10 cellular contexts compared by ENCODE assay signal in genomic region chr19:42130254-42130573, GRCh38. TPM values are rescaled to one million over a fixed set of nuclear protein-coding genes. Genes with fewer than 3 reads are reported as not detected.
DNase-seq lines count a peak whose midpoint lies in the region; ATAC-seq, FAIRE-seq and TF ChIP-seq lines count a peak whose summit lies in the region.
"Had no signal": no experiment of that assay in that cellular context is flagged by ENCODE, and none has a peak within 500 bp of the region (broad histone marks: within the 10 kb centered on the region; RNA-seq: fewer than 3 reads in every experiment).

No MANE protein-coding gene starts in this region.

- peaks cover 12% of the 10 kb centered on the region for H3K9me1 ChIP-seq in IMR-90 (ENCODE audit: insufficient read depth, low read length)

- peak overlapping the region; percentile 44 to 92 (median 53) for H3K4me3 Mint-ChIP-seq in CD8-positive, alpha-beta memory T cell
- peak overlapping the region; percentile 7 to 96 (median 82) for H3K4me3 Mint-ChIP-seq in naive thymus-derived CD8-positive, alpha-beta T cell

- TF ChIP-seq POLR2A in IMR-90 (IDR thresholded peaks at IDR 0.05; ENCODE audit: low read depth, low read length): no peak
- TF ChIP-seq POLR2A in GM12878 (IDR thresholded peaks at IDR 0.05; ENCODE audit: low read depth, low read length): no peak

- H3K4me1 Mint-ChIP-seq in CD8-positive, alpha-beta memory T cell: peaks cover 64 to 86% (median 72%) of the 10 kb centered on the region in 3 donors
- H3K4me1 Mint-ChIP-seq in naive thymus-derived CD8-positive, alpha-beta T cell: peaks cover 62 to 86% (median 84%) of the 10 kb centered on the region in 4 donors

- H3K9me3 Mint-ChIP-seq in CD8-positive, alpha-beta memory T cell: no peaks in the 10 kb centered on the region
- H3K9me3 Mint-ChIP-seq in naive thymus-derived CD8-positive, alpha-beta T cell: no peaks in the 10 kb centered on the region

- H3K79me1 ChIP-seq in IMR-90 (ENCODE audit: low read depth in 1 of 2, low read length in 2 of 2): peaks cover 8 to 19% of the 10 kb centered on the region in 2 experiments; a peak in 3 of 4 replicates

- in situ Hi-C loops in IMR-90 (cut with MboI; ENCODE audit: low sequenced_read_pairs) (loop anchor here (10.0 kb wide), 1 partner anchor 195 kb away; the partner anchor contains the start of gene MEGF8), GM12878 (cut with MboI) (loop anchor here (5.0 kb wide), 1 partner anchor 147 kb away; no protein-coding TSS in a partner anchor)

- H2AFZ ChIP-seq in IMR-90 (replicated peaks; ENCODE audit: low read length, poor library complexity) (peak overlapping the region; percentile 50), GM12878 (ENCODE audit: control insufficient read depth, low read depth, low read length) (peak overlapping the region; percentile 24; the same call in 1 of the 2 replicates)

- CTCF ChIA-PET in CD8-positive, alpha-beta memory T cell (lab: Charles Lee): interaction anchor here (1.6 kb wide), 1 partner anchor 149 kb away, joined by 4 read pairs; no protein-coding TSS in a partner anchor
- CTCF ChIA-PET in IMR-90 (lab: Yijun Ruan, JAX): no interaction called here
- CTCF ChIA-PET in GM12878 (lab: Yijun Ruan, JAX): interaction anchor here (3.9 kb wide), 1 partner anchor 17 kb away, joined by 118 read pairs; no protein-coding TSS in a partner anchor

- no peak overlapping the region; the same call in 1 of the 2 replicates for H3K18ac ChIP-seq in IMR-90 (ENCODE audit: low read depth, low read length)

- intact Hi-C loops in IMR-90 (cut with micrococcal nuclease) (loop anchor here (5.0 to 10.0 kb wide), 2 partner anchors 167 to 275 kb away; no protein-coding TSS in a partner anchor), GM12878 (cut with micrococcal nuclease; ENCODE audit: unreplicated experiment) (loop anchor here (5.0 kb wide), 4 partner anchors 67 to 167 kb away; partner anchors contain the start of gene GSK3A)

- SMC1A ChIA-PET in GM12878 (lab: Charles Lee; ENCODE audit: uncharacterized antibody, unreplicated experiment): interaction anchor here (9.1 kb wide), 1 partner anchor 17 kb away, joined by 223 read pairs; no protein-coding TSS in a partner anchor

- H2BK120ac ChIP-seq in IMR-90 (ENCODE audit: low read depth, low read length): peak overlapping the region; percentile 63; the same call in 1 of the 2 replicates

- H3K27me3 ChIP-seq in CD8-positive, alpha-beta memory T cell (ENCODE audit: insufficient read depth, low read length, poor library complexity, severe bottlenecking): no peaks in the 10 kb centered on the region
- H3K27me3 ChIP-seq in IMR-90 (ENCODE audit: control insufficient read depth, insufficient read depth, low read length) (peaks cover 7% of the 10 kb centered on the region), GM12878 (replicated peaks in 1 of 2; ENCODE audit: control insufficient read depth in 2 of 2, insufficient read depth in 2 of 2, low read length in 1 of 2) (no peaks in the 10 kb centered on the region), SJCRH30 (peaks cover 30% of the 10 kb centered on the region)

- H4K5ac ChIP-seq in IMR-90 (ENCODE audit: low read depth, low read length): no peak overlapping the region

- H2AK5ac ChIP-seq in IMR-90 (ENCODE audit: low read depth, low read length): peak overlapping the region; percentile 87

- no peak overlapping the region for H3K4me3 ChIP-seq in CD8-positive, alpha-beta memory T cell (ENCODE audit: low read length)
- no peak overlapping the region for H3K4me3 ChIP-seq in IMR-90 (ENCODE audit: insufficient read depth, low read depth, low read length)
- peak overlapping the region; percentile 99 for H3K4me3 ChIP-seq in GM12878
- H3K4me3 ChIP-seq in SJCRH30: no peak overlapping the region
- H3K4me3 ChIP-seq: K562 had no signal

- TF ChIP-seq CTCF in IMR-90 (conservative IDR thresholded peaks at IDR 0.05; ENCODE audit: low read depth, low read length): no peak
- no peak for TF ChIP-seq CTCF in GM12878 (IDR thresholded peaks at IDR 0.05 in 2 of 3, conservative IDR thresholded peaks at IDR 0.05 in 1 of 3; ENCODE audit: control insufficient read depth in 2 of 3, extremely low read depth in 1 of 3, insufficient read depth in 1 of 3, low read depth in 3 of 3, low read length in 3 of 3)

- dilution Hi-C loops in IMR-90 (cut with HindIII; ENCODE audit: low sequenced_read_pairs, unreplicated experiment): no loop called here

- no peak overlapping the region for H4K91ac ChIP-seq in IMR-90 (ENCODE audit: insufficient read depth, low read depth, low read length)

- peak overlapping the region; percentile 83 for H3K23ac ChIP-seq in IMR-90 (ENCODE audit: low read depth, low read length)

- peak overlapping the region; percentile 82 for H3K14ac ChIP-seq in IMR-90 (replicated peaks; ENCODE audit: low read depth, low read length)

- no peak overlapping the region for H3K27ac ChIP-seq in CD8-positive, alpha-beta memory T cell (ENCODE audit: low read depth, low read length)
- H3K27ac ChIP-seq in IMR-90 (ENCODE audit: insufficient read depth, low read length): no peak overlapping the region
- H3K27ac ChIP-seq in GM12878 (ENCODE audit: control insufficient read depth, insufficient read depth): peak overlapping the region; percentile 99
- no peak overlapping the region for H3K27ac ChIP-seq in SJCRH30

- no peak for TF ChIP-seq EP300 in GM12878 (IDR thresholded peaks at IDR 0.05; ENCODE audit: borderline replicate concordance in 1 of 2, control insufficient read depth in 1 of 2, low read depth in 2 of 2, low read length in 2 of 2)

- H4K20me1 ChIP-seq in IMR-90 (ENCODE audit: insufficient read depth, low read length) (no peaks in the 10 kb centered on the region), GM12878 (ENCODE audit: control insufficient read depth, insufficient read depth) (no peaks in the 10 kb centered on the region)

- peaks cover 0 to 17% (median 0%) of the 10 kb centered on the region in 3 donors for H3K36me3 Mint-ChIP-seq in CD8-positive, alpha-beta memory T cell
- peaks cover 0 to 7% (median 2%) of the 10 kb centered on the region in 3 donors for H3K36me3 Mint-ChIP-seq in naive thymus-derived CD8-positive, alpha-beta T cell

- peak overlapping the region; percentile 84 for H3K4ac ChIP-seq in IMR-90 (ENCODE audit: low read depth, low read length)

- H3K27me3 Mint-ChIP-seq in CD8-positive, alpha-beta memory T cell: no peaks in the 10 kb centered on the region
- no peaks in the 10 kb centered on the region for H3K27me3 Mint-ChIP-seq in naive thymus-derived CD8-positive, alpha-beta T cell

- no peak overlapping the region for H3K56ac ChIP-seq in IMR-90 (ENCODE audit: extremely low read depth, insufficient read depth, low read length)

- H3K4me2 ChIP-seq in IMR-90 (ENCODE audit: low read depth, low read length): no peak overlapping the region
- H3K4me2 ChIP-seq in GM12878 (ENCODE audit: control insufficient read depth, insufficient read depth): peak overlapping the region; percentile 99

- peak overlapping the region; percentile 69; the same call in 1 of the 2 replicates for H2BK20ac ChIP-seq in IMR-90 (ENCODE audit: low read depth, low read length)

- H3K36me3 ChIP-seq in CD8-positive, alpha-beta memory T cell (ENCODE audit: insufficient read depth, low read length): no peaks in the 10 kb centered on the region
- H3K36me3 ChIP-seq in IMR-90 (ENCODE audit: control insufficient read depth, insufficient read depth, low read length) (no peaks in the 10 kb centered on the region), GM12878 (ENCODE audit: control insufficient read depth in 2 of 2, insufficient read depth in 2 of 2, low read length in 1 of 2) (peaks cover 0 to 4% of the 10 kb centered on the region in 2 experiments; a peak in 1 of 4 replicates), SJCRH30 (no peaks in the 10 kb centered on the region)

- POLR2A ChIA-PET in CD8-positive, alpha-beta memory T cell (lab: Charles Lee): no interaction called here
- POLR2A ChIA-PET in IMR-90 (lab: Charles Lee; ENCODE audit: unreplicated experiment): no interaction called here
- POLR2A ChIA-PET in GM12878 (lab: Charles Lee): interaction anchor here (1.5 to 3.7 kb wide), 3 partner anchors 15 to 70 kb away, joined by 5 to 67 read pairs (median 9); no protein-coding TSS in a partner anchor
- POLR2A ChIA-PET in naive thymus-derived CD8-positive, alpha-beta T cell (lab: Charles Lee): no interaction called here

- H3K79me2 ChIP-seq in GM12878 (ENCODE audit: control insufficient read depth, insufficient read depth, low read length): peaks cover 72% of the 10 kb centered on the region

- TF ChIP-seq RAD21 in IMR-90 (IDR thresholded peaks at IDR 0.05; ENCODE audit: low read length) (no peak), GM12878 (IDR thresholded peaks at IDR 0.05; ENCODE audit: insufficient read depth, low read depth, low read length) (no peak)

- H2BK15ac ChIP-seq in IMR-90 (ENCODE audit: low read depth, low read length): peak overlapping the region; percentile 89; the same call in 2 of the 3 replicates

- RAD21 ChIA-PET in GM12878 (lab: Charles Lee; ENCODE audit: unreplicated experiment): interaction anchor here (0.9 to 3.8 kb wide), 6 partner anchors 15 to 185 kb away, joined by 3 to 92 read pairs (median 4); no protein-coding TSS in a partner anchor

- BruUV-seq in IMR-90 (replicated peaks; lab: Mats Ljungman, UMichigan) (no TSS peak), GM12878 (replicated peaks; lab: Mats Ljungman, UMichigan) (no TSS peak)

- ATAC-seq in IMR-90 (ENCODE audit: low read depth): no peak
- peak; percentile 1; the same call in 2 of the 3 replicates for ATAC-seq in GM12878
- ATAC-seq in naive thymus-derived CD8-positive, alpha-beta T cell: no peak
- ATAC-seq in GM21737 (IDR thresholded peaks at IDR 0.05; ENCODE audit: unreplicated experiment): no peak
- ATAC-seq: K562 had no signal

- peak overlapping the region; percentile 52 for H2AK9ac ChIP-seq in IMR-90 (replicated peaks; ENCODE audit: low read depth, low read length, poor library complexity)

- no peak overlapping the region for H3K9ac ChIP-seq in IMR-90 (ENCODE audit: low read depth, low read length)
- peak overlapping the region; percentile 93 for H3K9ac ChIP-seq in GM12878 (ENCODE audit: control insufficient read depth, insufficient read depth, low read length)

- H4K8ac ChIP-seq in IMR-90 (ENCODE audit: low read depth in 2 of 2, low read length in 2 of 2): peak overlapping the region; percentile 2 to 51; a peak in 2 of 4 replicates

- peaks cover 46% of the 10 kb centered on the region for H3K4me1 ChIP-seq in CD8-positive, alpha-beta memory T cell (ENCODE audit: insufficient read depth, low read length)
- H3K4me1 ChIP-seq in IMR-90 (ENCODE audit: control insufficient read depth, insufficient read depth, low read length) (peaks cover 14% of the 10 kb centered on the region), GM12878 (ENCODE audit: control insufficient read depth, insufficient read depth, low read length) (peaks cover 52% of the 10 kb centered on the region), SJCRH30 (peaks cover 13% of the 10 kb centered on the region)

- no peak overlapping the region for H2BK5ac ChIP-seq in IMR-90 (ENCODE audit: low read depth, low read length, poor library complexity, severe bottlenecking)

- no peak for DNase-seq in CD8-positive, alpha-beta memory T cell
- DNase-seq in IMR-90: no peak
- peak; percentile 51 for DNase-seq in GM12878 (ENCODE audit: low read depth, low spot score)
- no peak for DNase-seq in naive thymus-derived CD8-positive, alpha-beta T cell
- no peak for DNase-seq in SJCRH30
- no peak for DNase-seq in DMS 273 treated with DMSO at 0.1 percent for 48 hours (lab: John Stamatoyannopoulos, UW)
- DNase-seq in GOT3 (lab: John Stamatoyannopoulos, UW): no peak
- DNase-seq: activated CD4-positive, alpha-beta T cell treated with anti-CD3 and anti-CD28 coated beads, Interleukin-2, amount 50 U/mL, for 4 hours had no signal

- H3K27ac Mint-ChIP-seq in CD8-positive, alpha-beta memory T cell: peak overlapping the region; percentile 8 to 91 (median 59)
- H3K27ac Mint-ChIP-seq in naive thymus-derived CD8-positive, alpha-beta T cell: peak overlapping the region; percentile 42 to 85 (median 77)

- no peaks in the 10 kb centered on the region for H3K9me3 ChIP-seq in CD8-positive, alpha-beta memory T cell (ENCODE audit: low read length)
- H3K9me3 ChIP-seq in IMR-90 (ENCODE audit: control insufficient read depth, insufficient read depth, low read length) (no peaks in the 10 kb centered on the region), GM12878 (replicated peaks; ENCODE audit: control insufficient read depth, insufficient read depth, low read length) (no peaks in the 10 kb centered on the region), SJCRH30 (replicated peaks) (no peaks in the 10 kb centered on the region)

- no peak for FAIRE-seq in GM12878 (lab: Jason Lieb, UNC)
- FAIRE-seq: K562 had no signal

RNA-seq across cellular contexts. Expression of gene POU2F2, which starts 2.0 kb away (rescaled TPM):
- 10 to 100 TPM; 46.7 to 47.9 TPM for total RNA-seq in CD8-positive, alpha-beta memory T cell
- polyA plus RNA-seq in CD8-positive, alpha-beta memory T cell: 8.5 TPM
- total RNA-seq in IMR-90 (2012; rRNA removed): 0.54 and 0.56 TPM in 2 replicates
- 5.0 and 6.6 TPM in 2 replicates for polyA plus RNA-seq in IMR-90 (2012; rRNA removed)
- polyA plus RNA-seq in IMR-90 (2012; cell fraction: cytosol; rRNA removed): 1.8 and 5.3 TPM in 2 replicates
- polyA plus RNA-seq in IMR-90 (2012; cell fraction: nucleus; rRNA removed; ENCODE audit: low replicate concordance): 11.7 and 16.9 TPM in 2 replicates
- total RNA-seq in GM12878 (2013; cell fraction: nucleolus; rRNA removed): 58.4 and 67.0 TPM in 2 replicates
- total RNA-seq in GM12878 (2014; rRNA removed): 14.1 and 15.1 TPM in 2 replicates
- total RNA-seq in GM12878 (2014; rRNA removed; fragmentation: Illumina TruSeq; extraction: Trizol): 13.8 and 22.0 TPM in 2 replicates
- 46.2 and 48.3 TPM in 2 replicates for total RNA-seq in GM12878 (2021)
- 22.6 TPM for polyA plus RNA-seq in GM12878 (2011; ENCODE audit: low read depth)
- polyA plus RNA-seq in GM12878 (2011; rRNA removed): 28.9 and 37.6 TPM in 2 replicates
- polyA plus RNA-seq in GM12878 (2011; cell fraction: cytosol; rRNA removed): 40.4 and 50.7 TPM in 2 replicates
- polyA plus RNA-seq in GM12878 (2011; cell fraction: nucleus; rRNA removed): 116 and 132 TPM in 2 replicates
- polyA plus RNA-seq in GM12878 (2012): 45.6 and 50.4 TPM in 2 replicates
- 36.1 and 62.4 TPM in 2 replicates for polyA plus RNA-seq in GM12878 (2014; fragmentation: Illumina TruSeq; extraction: Trizol)
- 1 to 10 TPM; 4.4 to 6.4 TPM for polyA plus RNA-seq in GM12878 (2014; fragmentation: Nextera tagmentation; extraction: Ambion mirVana)
- polyA plus RNA-seq in GM12878 (2014; rRNA removed): 39.0 and 42.2 TPM in 2 replicates
- polyA plus RNA-seq in GM12878 (2016; fragmentation: Nextera tagmentation; extraction: Ambion mirVana): 10 to 100 TPM; 38.3 to 47.7 TPM
- 20.4 and 27.0 TPM in 2 replicates for polyA minus RNA-seq in GM12878 (2011; rRNA and poly(A)+ RNA removed)
- 20.2 and 22.9 TPM in 2 replicates for polyA minus RNA-seq in GM12878 (2011; cell fraction: cytosol; rRNA and poly(A)+ RNA removed)
- 20.2 and 33.8 TPM in 2 replicates for polyA minus RNA-seq in GM12878 (2011; cell fraction: nucleus; rRNA and poly(A)+ RNA removed)
- 10 to 100 TPM; 85.0 to 88.5 TPM for total RNA-seq in naive thymus-derived CD8-positive, alpha-beta T cell
- 1 to 10 TPM; 2.4 to 6.6 (median 4.7) TPM for polyA plus RNA-seq in naive thymus-derived CD8-positive, alpha-beta T cell
- 0.10 and 0.16 TPM in 2 replicates for total RNA-seq in SJCRH30 (2014; rRNA removed; shearing (Covaris generic))

RNA-seq across cellular contexts. Expression of gene ZNF574, which starts 54.2 kb away (rescaled TPM):
- 10 to 100 TPM; 18.8 to 21.9 TPM for total RNA-seq in CD8-positive, alpha-beta memory T cell
- polyA plus RNA-seq in CD8-positive, alpha-beta memory T cell: 24.9 TPM
- total RNA-seq in IMR-90 (2012; rRNA removed) (8.1 and 10.0 TPM in 2 replicates), GM12878 (2014; rRNA removed) (12.6 and 15.4 TPM in 2 replicates), GM12878 (2014; rRNA removed; fragmentation: Illumina TruSeq; extraction: Trizol) (5.3 and 5.9 TPM in 2 replicates), GM12878 (2021) (17.6 and 18.9 TPM in 2 replicates)
- polyA plus RNA-seq in IMR-90 (2012; rRNA removed) (12.7 and 14.1 TPM in 2 replicates), GM12878 (2011; rRNA removed) (2.1 and 7.9 TPM in 2 replicates), GM12878 (2014; fragmentation: Illumina TruSeq; extraction: Trizol) (1.2 and 5.4 TPM in 2 replicates), GM12878 (2014; fragmentation: Nextera tagmentation; extraction: Ambion mirVana) (under 1 TPM; 0.32 to 0.55 TPM), GM12878 (2014; rRNA removed) (14.9 and 17.7 TPM in 2 replicates), GM12878 (2016; fragmentation: Nextera tagmentation; extraction: Ambion mirVana) (10 to 100 TPM; 20.9 to 25.6 TPM)
- 4.9 and 11.7 TPM in 2 replicates for polyA plus RNA-seq in IMR-90 (2012; cell fraction: cytosol; rRNA removed)
- polyA plus RNA-seq in IMR-90 (2012; cell fraction: nucleus; rRNA removed; ENCODE audit: low replicate concordance): 4.1 and 12.6 TPM in 2 replicates
- 27.4 and 34.0 TPM in 2 replicates for total RNA-seq in GM12878 (2013; cell fraction: nucleolus; rRNA removed)
- 3.0 TPM for polyA plus RNA-seq in GM12878 (2011; ENCODE audit: low read depth)
- 14.1 and 19.8 TPM in 2 replicates for polyA plus RNA-seq in GM12878 (2011; cell fraction: cytosol; rRNA removed)
- polyA plus RNA-seq in GM12878 (2011; cell fraction: nucleus; rRNA removed): 19.9 and 22.1 TPM in 2 replicates
- polyA plus RNA-seq in GM12878 (2012): 8.1 and 9.7 TPM in 2 replicates
- 14.7 and 27.5 TPM in 2 replicates for polyA minus RNA-seq in GM12878 (2011; rRNA and poly(A)+ RNA removed)
- polyA minus RNA-seq in GM12878 (2011; cell fraction: cytosol; rRNA and poly(A)+ RNA removed): 12.2 and 13.9 TPM in 2 replicates
- polyA minus RNA-seq in GM12878 (2011; cell fraction: nucleus; rRNA and poly(A)+ RNA removed): 7.3 and 12.0 TPM in 2 replicates
- 10 to 100 TPM; 18.3 to 20.8 TPM for total RNA-seq in naive thymus-derived CD8-positive, alpha-beta T cell
- 10 to 100 TPM in 1 of 3 donors, 1 to 10 TPM in 2; 7.8 to 21.5 (median 8.0) TPM for polyA plus RNA-seq in naive thymus-derived CD8-positive, alpha-beta T cell
- total RNA-seq in SJCRH30 (2014; rRNA removed; shearing (Covaris generic)): 31.1 and 31.5 TPM in 2 replicates
